Comparison of ENCODE assay signal across 12 cellular contexts in genomic region chr2:239763433-239764097, GRCh38.
DNase-seq lines count a peak whose midpoint lies in the region; ATAC-seq, FAIRE-seq and TF ChIP-seq lines count a peak whose summit lies in the region.
"Had no signal": no experiment of that assay in that cellular context is flagged by ENCODE, and none has a peak within 500 bp of the region (broad histone marks: within the 10 kb centered on the region; RNA-seq: fewer than 3 reads in every experiment).

No MANE protein-coding gene starts in this region.

- CTCF ChIA-PET in HCT116 (lab: Charles Lee) = no interaction called here

- H2AFZ ChIP-seq in HCT116 (ENCODE audit: low read depth, low read length, poor library complexity, severe bottlenecking) = no peak overlapping the region
- no peak overlapping the region for H2AFZ ChIP-seq in neural progenitor cell (replicated peaks)

- FAIRE-seq in bronchial epithelial cell (lab: Jason Lieb, UNC) (peak; percentile 32), H54 (lab: Jason Lieb, UNC) (no peak)

- H3K27ac ChIP-seq in BLaER1 = 0 out of 2 replicates have a peak overlapping the region, but pooled peaks have one; percentile 31
- no peak overlapping the region for H3K27ac ChIP-seq in HCT116 (ENCODE audit: low read depth, low read length)
- H3K27ac ChIP-seq in neural progenitor cell = no peak overlapping the region

- H3F3A ChIP-seq in neural progenitor cell (ENCODE audit: low read depth) = no peaks in the 10 kb centered on the region

- peaks cover 5% of the 10 kb centered on the region for H3K9me3 Mint-ChIP-seq in neural progenitor cell
- peaks cover 74% of the 10 kb centered on the region for H3K9me3 Mint-ChIP-seq in HFFc6
- H3K9me3 Mint-ChIP-seq: CD8-positive, alpha-beta memory T cell; stimulated activated naive CD8-positive, alpha-beta T cell treated with anti-CD3 and anti-CD28 coated beads, Interleukin-15, amount 100 ng/mL, for 72 hours had no signal

- H3K4me3 ChIP-seq in BLaER1 (no peak overlapping the region), HCT116 (replicated peaks in 1 of 2; ENCODE audit: low read depth in 1 of 2, low read length in 2 of 2) (no peak overlapping the region), bronchial epithelial cell (ENCODE audit: low read depth, low read length) (no peak overlapping the region), neural progenitor cell (no peak overlapping the region)

- peaks cover 23% of the 10 kb centered on the region for H3K9me3 ChIP-seq in BLaER1
- H3K9me3 ChIP-seq in HCT116 (ENCODE audit: control insufficient read depth in 1 of 2, insufficient read depth in 1 of 2, low read depth in 1 of 2, low read length in 2 of 2) = peaks cover 0 to 7% of the 10 kb centered on the region in 2 experiments; a peak in 1 of 4 replicates
- no peaks in the 10 kb centered on the region for H3K9me3 ChIP-seq in neural progenitor cell (ENCODE audit: low read depth)

- H3K9ac ChIP-seq in BLaER1 (no peak overlapping the region), HCT116 (ENCODE audit: low read length) (no peak overlapping the region), neural progenitor cell (no peak overlapping the region)

- RAD21 ChIA-PET in HCT116 (lab: Charles Lee; ENCODE audit: low non-redundant PET in 1 of 2, low total read pairs in 2 of 2, uncharacterized antibody in 2 of 2, unreplicated experiment in 2 of 2) = no interaction called here

- H3K4me1 Mint-ChIP-seq in neural progenitor cell = peaks cover 10% of the 10 kb centered on the region
- H3K4me1 Mint-ChIP-seq in HFFc6 (ENCODE audit: low read depth) = no peaks in the 10 kb centered on the region
- H3K4me1 Mint-ChIP-seq: CD8-positive, alpha-beta memory T cell; stimulated activated naive CD8-positive, alpha-beta T cell treated with anti-CD3 and anti-CD28 coated beads, Interleukin-15, amount 100 ng/mL, for 72 hours had no signal

- H3K36me3 Mint-ChIP-seq in neural progenitor cell (no peaks in the 10 kb centered on the region), HFFc6 (ENCODE audit: low read depth) (0 out of 2 replicates have a peak, but pooled peaks cover 4% of the 10 kb centered on the region)

- BruUV-seq in HCT116 (replicated peaks; lab: Mats Ljungman, UMichigan) = no TSS peak

- peak; percentile 12 to 43 (median 30); a peak in 2 of 6 replicates for TF ChIP-seq CTCF in HCT116 (IDR thresholded peaks at IDR 0.05 in 2 of 3, conservative IDR thresholded peaks at IDR 0.05 in 1 of 3; ENCODE audit: borderline replicate concordance in 1 of 3, insufficient read depth in 1 of 3, low read depth in 2 of 3, low read length in 2 of 3)
- TF ChIP-seq CTCF in bronchial epithelial cell (IDR thresholded peaks at IDR 0.05; ENCODE audit: insufficient read depth, low read length, severe bottlenecking) = no peak
- TF ChIP-seq CTCF in neural progenitor cell (IDR thresholded peaks at IDR 0.05) = peak; percentile 46
- TF ChIP-seq CTCF in HFFc6 (IDR thresholded peaks at IDR 0.05) = no peak; the same call in 1 of the 2 replicates

- H4K20me1 ChIP-seq in BLaER1 (no peaks in the 10 kb centered on the region), HCT116 (ENCODE audit: insufficient read depth) (no peaks in the 10 kb centered on the region), neural progenitor cell (ENCODE audit: low read depth) (no peaks in the 10 kb centered on the region)

- POLR2A ChIA-PET in HCT116 (lab: Charles Lee) = no interaction called here

- TF ChIP-seq POLR2A in HCT116 (IDR thresholded peaks at IDR 0.05; ENCODE audit: borderline replicate concordance, extremely low read depth, insufficient read depth, insufficient read length) (no peak), H54 (IDR thresholded peaks at IDR 0.05; ENCODE audit: low read depth, low read length) (no peak)

- no peak for DNase-seq in HCT116 (ENCODE audit: low read depth, low spot score)
- no peak for DNase-seq in bronchial epithelial cell (ENCODE audit: low read depth)
- peak; percentile 56 for DNase-seq in neural progenitor cell (ENCODE audit: low spot score)
- no peak for DNase-seq in H54 (ENCODE audit: insufficient read length, low spot score)
- DNase-seq in HFFc6 = no peak
- DNase-seq: amniotic stem cell; NCI-H1436; stimulated activated naive CD8-positive, alpha-beta T cell treated with anti-CD3 and anti-CD28 coated beads, Interleukin-15, amount 100 ng/mL, for 72 hours had no signal

- H3K9me2 ChIP-seq in HCT116 (ENCODE audit: insufficient read depth) = no peaks in the 10 kb centered on the region

- intact Hi-C loops in HCT116 (cut with micrococcal nuclease) = no loop called here

- H3K79me2 ChIP-seq in HCT116 (ENCODE audit: insufficient read depth, low read length) = no peaks in the 10 kb centered on the region
- H3K79me2 ChIP-seq in neural progenitor cell (ENCODE audit: low read depth) = no peaks in the 10 kb centered on the region

- peak overlapping the region; percentile 64 for H3K4me2 ChIP-seq in BLaER1
- H3K4me2 ChIP-seq in HCT116 (ENCODE audit: low read length) = no peak overlapping the region
- no peak overlapping the region for H3K4me2 ChIP-seq in neural progenitor cell

- H3K4me1 ChIP-seq in BLaER1 (peaks cover 96% of the 10 kb centered on the region), HCT116 (ENCODE audit: control insufficient read depth in 1 of 2, insufficient read depth in 2 of 2, low read length in 2 of 2) (peaks cover 0 to 3% of the 10 kb centered on the region in 2 experiments; a peak in 3 of 4 replicates), neural progenitor cell (no peaks in the 10 kb centered on the region)

- ATAC-seq in HCT116 (peak; percentile 70), GM19397 (IDR thresholded peaks at IDR 0.05; ENCODE audit: unreplicated experiment) (no peak), HG03095 (IDR thresholded peaks at IDR 0.05; ENCODE audit: unreplicated experiment) (no peak)
- ATAC-seq: stimulated activated naive CD8-positive, alpha-beta T cell treated with anti-CD3 and anti-CD28 coated beads, Interleukin-15, amount 100 ng/mL, for 72 hours had no signal

- H3K27me3 Mint-ChIP-seq in neural progenitor cell (ENCODE audit: insufficient read depth, low read depth) (peaks cover 12% of the 10 kb centered on the region), HFFc6 (ENCODE audit: insufficient read depth) (peaks cover 16% of the 10 kb centered on the region)
- H3K27me3 Mint-ChIP-seq: stimulated activated naive CD8-positive, alpha-beta T cell treated with anti-CD3 and anti-CD28 coated beads, Interleukin-15, amount 100 ng/mL, for 72 hours had no signal

- no peaks in the 10 kb centered on the region for H3K27me3 ChIP-seq in BLaER1
- H3K27me3 ChIP-seq in HCT116 (ENCODE audit: insufficient read depth, low read length) = peaks cover 4% of the 10 kb centered on the region; the same call in 1 of the 2 replicates
- H3K27me3 ChIP-seq in bronchial epithelial cell (ENCODE audit: control insufficient read depth, insufficient read depth, low read length) = no peaks in the 10 kb centered on the region
- no peaks in the 10 kb centered on the region for H3K27me3 ChIP-seq in neural progenitor cell

- H3K36me3 ChIP-seq in BLaER1 (no peaks in the 10 kb centered on the region), HCT116 (ENCODE audit: control insufficient read depth in 1 of 2, insufficient read depth in 2 of 2, low read length in 2 of 2) (no peaks in the 10 kb centered on the region), bronchial epithelial cell (ENCODE audit: control insufficient read depth, insufficient read depth, low read length) (no peaks in the 10 kb centered on the region), neural progenitor cell (no peaks in the 10 kb centered on the region)

- H3K4me3 Mint-ChIP-seq in neural progenitor cell (no peak overlapping the region), HFFc6 (no peak overlapping the region)
- H3K4me3 Mint-ChIP-seq: stimulated activated naive CD8-positive, alpha-beta T cell treated with anti-CD3 and anti-CD28 coated beads, Interleukin-15, amount 100 ng/mL, for 72 hours had no signal

- H3K27ac Mint-ChIP-seq in neural progenitor cell (peak overlapping the region; percentile 66), HFFc6 (no peak overlapping the region)
- H3K27ac Mint-ChIP-seq: CD8-positive, alpha-beta memory T cell had no signal

- peak; percentile 45 for TF ChIP-seq RAD21 in HCT116 (IDR thresholded peaks at IDR 0.05; ENCODE audit: low read depth)

TF ChIP-seq in HCT116, 20 proteins besides CTCF, POLR2A, EP300 and RAD21:
- no peak for TF ChIP-seq YY1 (IDR thresholded peaks at IDR 0.05; ENCODE audit: extremely low read depth, insufficient replicate concordance, low read depth, low read length)
- no peak for TF ChIP-seq ZNF274 (IDR thresholded peaks at IDR 0.05; ENCODE audit: low read depth, low read length)
- no peak for TF ChIP-seq MAX (IDR thresholded peaks at IDR 0.05)
- TF ChIP-seq SRF (IDR thresholded peaks at IDR 0.05; ENCODE audit: low read depth) = no peak
- TF ChIP-seq TCF7L2 (IDR thresholded peaks at IDR 0.05; ENCODE audit: borderline replicate concordance, extremely low read depth, insufficient read depth, insufficient read length) = no peak
- no peak for TF ChIP-seq ATF3 (IDR thresholded peaks at IDR 0.05)
- no peak for TF ChIP-seq JUND (IDR thresholded peaks at IDR 0.05)
- TF ChIP-seq CEBPB (IDR thresholded peaks at IDR 0.05; ENCODE audit: low read depth) = no peak

Comparison
In these comparisons a context has a peak if more than half of its experiments do, and no peak if none do; other contexts are left out.
1. CTCF ChIP-seq: peak in HCT116 (3 of 3) and neural progenitor cell (single experiment); none in bronchial epithelial cell (single experiment) and HFFc6 (single experiment).